ENCODE assay signal across 1 cellular context in genomic region chr19:29833614-29834261, GRCh38.
TF ChIP-seq lines count a peak whose summit lies in the region.

No MANE protein-coding gene starts in this region.

TF ChIP-seq in H1, 55 proteins besides CTCF, POLR2A, EP300 and RAD21 (continued from another document):
- TF ChIP-seq SP2 (IDR thresholded peaks at IDR 0.05; ENCODE audit: low read length) (no peak), KDM5A (IDR thresholded peaks at IDR 0.05; ENCODE audit: low read length) (no peak), JUN (IDR thresholded peaks at IDR 0.05; ENCODE audit: low read depth, low read length) (no peak), CBX8 (IDR thresholded peaks at IDR 0.05; ENCODE audit: borderline replicate concordance, low read depth, low read length) (no peak), SIN3A (conservative IDR thresholded peaks at IDR 0.05 in 1 of 2, IDR thresholded peaks at IDR 0.05 in 1 of 2; ENCODE audit: low read depth in 1 of 2, low read length in 2 of 2) (no peak), HDAC6 (IDR thresholded peaks at IDR 0.05; ENCODE audit: low read depth, low read length) (no peak), CBX5 (IDR thresholded peaks at IDR 0.05; ENCODE audit: low read depth, low read length) (no peak)
